In the genomic region with DNA sequence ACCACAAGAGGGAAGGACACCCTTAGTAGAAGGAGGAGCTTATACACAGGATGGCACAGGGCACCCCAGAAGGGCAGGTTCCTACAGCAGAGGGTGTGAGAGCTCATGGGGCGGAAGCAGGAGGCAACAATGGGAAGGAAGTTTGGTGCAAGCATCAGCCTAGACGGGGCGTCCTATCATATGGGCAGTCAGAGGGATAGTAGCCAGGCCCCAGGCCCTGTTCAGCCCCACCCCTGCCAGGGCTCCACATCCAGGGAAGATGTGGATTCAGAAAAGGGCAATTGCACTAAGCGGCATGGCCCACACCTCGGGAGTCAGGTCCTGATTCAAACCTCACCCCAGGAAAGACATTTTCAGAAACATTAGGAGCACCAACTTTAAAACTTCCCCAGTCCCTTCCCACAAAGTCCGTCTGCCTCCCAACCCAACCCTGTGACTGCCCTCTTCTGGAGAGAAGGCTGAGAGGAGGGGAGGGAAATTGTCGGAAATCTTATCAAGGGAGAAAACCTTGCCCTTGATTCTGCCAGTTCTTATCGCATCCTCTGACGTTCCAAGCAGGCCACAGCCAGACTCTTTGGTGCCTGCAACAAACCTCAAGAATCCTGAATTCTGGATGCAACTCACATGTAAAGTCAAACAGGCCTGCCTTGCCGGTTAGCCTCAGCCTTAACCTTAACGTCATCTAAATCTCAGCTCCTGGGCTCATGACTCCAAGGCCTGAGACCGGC, we compare ENCODE assay signal across 16 cellular contexts.
DNase-seq lines count a peak whose midpoint lies in the region; ATAC-seq, FAIRE-seq and TF ChIP-seq lines count a peak whose summit lies in the region.
"Had no signal": no experiment of that assay in that cellular context is flagged by ENCODE, and none has a peak within 500 bp of the region (broad histone marks: within the 10 kb centered on the region; RNA-seq: fewer than 3 reads in every experiment).

No MANE protein-coding gene starts in this region.

- H3K14ac ChIP-seq in H1 (ENCODE audit: insufficient read length): no peak overlapping the region

- H3K79me2 ChIP-seq in H1 (ENCODE audit: control insufficient read depth in 1 of 2, insufficient read depth in 2 of 2, low read length in 2 of 2): no peaks in the 10 kb centered on the region
- H3K79me2 ChIP-seq in mesendoderm (ENCODE audit: control insufficient read depth, insufficient read depth, low read length): no peaks in the 10 kb centered on the region

- H4K8ac ChIP-seq in H1 (ENCODE audit: extremely low read depth, insufficient read depth, low read length): peak overlapping the region; percentile 9; the same call in 1 of the 2 replicates
- H4K8ac ChIP-seq in mesendoderm (ENCODE audit: low read depth, low read length): no peak overlapping the region

- H3K18ac ChIP-seq in H1 (ENCODE audit: extremely low read depth, low read length): no peak overlapping the region
- no peak overlapping the region for H3K18ac ChIP-seq in mesendoderm (ENCODE audit: low read length)

- in situ Hi-C loops in gastrocnemius medialis (cut with MboI; ENCODE audit: low sequenced_read_pairs in 4 of 4): no loop called here

- H3K4me1 ChIP-seq in BE2C (no peaks in the 10 kb centered on the region; the same call in 1 of the 2 replicates), H1 (replicated peaks in 1 of 4; ENCODE audit: control insufficient read depth in 3 of 4, insufficient read depth in 4 of 4, low read length in 3 of 4) (no peaks in the 10 kb centered on the region), mesendoderm (ENCODE audit: control insufficient read depth, low read depth, low read length) (no peaks in the 10 kb centered on the region), gastrocnemius medialis (no peaks in the 10 kb centered on the region)
- H3K4me1 ChIP-seq: heart right ventricle had no signal

- H3K4me2 ChIP-seq in H1 (ENCODE audit: insufficient read depth in 1 of 2, low read depth in 2 of 2, low read length in 2 of 2) (no peak overlapping the region), mesendoderm (ENCODE audit: low read length) (no peak overlapping the region)

- no peak overlapping the region for H3K4me3 ChIP-seq in BE2C (ENCODE audit: low read depth, low read length)
- no peak overlapping the region for H3K4me3 ChIP-seq in H1 (ENCODE audit: extremely low read depth in 1 of 4, insufficient read depth in 2 of 4, low read depth in 3 of 4, low read length in 4 of 4)
- H3K4me3 ChIP-seq in mesendoderm (ENCODE audit: low read length): no peak overlapping the region
- no peak overlapping the region for H3K4me3 ChIP-seq in gastrocnemius medialis
- H3K4me3 ChIP-seq: heart right ventricle had no signal

- intact Hi-C loops in gastrocnemius medialis (cut with DNase I; ENCODE audit: low total_unique reads): no loop called here

- TF ChIP-seq EP300 in H1 (IDR thresholded peaks at IDR 0.05; ENCODE audit: borderline replicate concordance in 1 of 2, low read depth in 2 of 2, low read length in 2 of 2): no peak

- H2BK20ac ChIP-seq in H1 (ENCODE audit: low read length): no peak overlapping the region

- H2BK15ac ChIP-seq in H1 (ENCODE audit: low read length) (no peak overlapping the region; the same call in 1 of the 2 replicates), mesendoderm (replicated peaks; ENCODE audit: low read depth) (no peak overlapping the region)

- H3K9me3 ChIP-seq in BE2C (no peaks in the 10 kb centered on the region; the same call in 1 of the 2 replicates), H1 (ENCODE audit: insufficient read depth in 2 of 2, low read depth in 1 of 2, low read length in 1 of 2) (no peaks in the 10 kb centered on the region; a peak in 1 of 4 replicates), gastrocnemius medialis (no peaks in the 10 kb centered on the region)

- H3K9ac ChIP-seq in H1 (replicated peaks in 1 of 4; ENCODE audit: extremely low read depth in 1 of 4, low read depth in 3 of 4, low read length in 3 of 4) (no peak overlapping the region), mesendoderm (ENCODE audit: low read length) (no peak overlapping the region)

- FAIRE-seq in H1 (lab: Jason Lieb, UNC): peak; percentile 39

- TF ChIP-seq POLR2A in H1 (IDR thresholded peaks at IDR 0.05; ENCODE audit: control extremely low read depth in 1 of 2, low read depth in 2 of 2, low read length in 2 of 2) (no peak), gastrocnemius medialis (IDR thresholded peaks at IDR 0.05) (no peak)

- H3K27me3 ChIP-seq in BE2C: 0 out of 2 replicates have a peak, but pooled peaks cover 2% of the 10 kb centered on the region
- H3K27me3 ChIP-seq in H1 (replicated peaks in 1 of 4; ENCODE audit: control insufficient read depth in 3 of 4, extremely low read depth in 1 of 4, insufficient read depth in 3 of 4, low read length in 3 of 4): no peaks in the 10 kb centered on the region; a peak in 1 of 7 replicates
- no peaks in the 10 kb centered on the region for H3K27me3 ChIP-seq in mesendoderm (ENCODE audit: insufficient read depth, low read length, poor library complexity)
- no peaks in the 10 kb centered on the region for H3K27me3 ChIP-seq in gastrocnemius medialis

- no peak overlapping the region for H4K91ac ChIP-seq in H1 (replicated peaks; ENCODE audit: insufficient read length, low read length)

- TF ChIP-seq CTCF in BE2C (IDR thresholded peaks at IDR 0.05; ENCODE audit: low read depth, low read length) (peak; percentile 49), H1 (IDR thresholded peaks at IDR 0.05; ENCODE audit: control extremely low read depth in 1 of 3, insufficient read depth in 1 of 3, low read depth in 1 of 3, low read length in 3 of 3) (peak; percentile 60 to 66 (median 61)), gastrocnemius medialis (IDR thresholded peaks at IDR 0.05 in 4 of 5, conservative IDR thresholded peaks at IDR 0.05 in 1 of 5) (no peak)

- H2AK5ac ChIP-seq in H1 (ENCODE audit: low read depth, low read length) (no peak overlapping the region), mesendoderm (ENCODE audit: low read length) (no peak overlapping the region)

- ATAC-seq in HG03097 (IDR thresholded peaks at IDR 0.05; ENCODE audit: low FRiP score, unreplicated experiment) (no peak), gastrocnemius medialis (no peak)
- ATAC-seq: Panc1 had no signal

- TF ChIP-seq RAD21 in H1 (IDR thresholded peaks at IDR 0.05 in 1 of 2, conservative IDR thresholded peaks at IDR 0.05 in 1 of 2; ENCODE audit: low read depth in 2 of 2, low read length in 2 of 2): peak; percentile 69 to 74

- peak overlapping the region; percentile 54; the same call in 1 of the 2 replicates for H2AFZ ChIP-seq in H1 (ENCODE audit: low read length)

- H3K56ac ChIP-seq in H1 (replicated peaks; ENCODE audit: insufficient read length, low read depth, low read length) (no peak overlapping the region), mesendoderm (ENCODE audit: low read length) (peak overlapping the region; percentile 47)

- H4K5ac ChIP-seq in H1 (ENCODE audit: insufficient read length, low read depth, low read length): no peak overlapping the region
- H4K5ac ChIP-seq in mesendoderm (ENCODE audit: low read length): no peak overlapping the region

- H4K20me1 ChIP-seq in H1 (replicated peaks in 1 of 2; ENCODE audit: control insufficient read depth in 1 of 2, insufficient read depth in 2 of 2, low read length in 2 of 2): no peaks in the 10 kb centered on the region

- H2BK5ac ChIP-seq in H1 (ENCODE audit: low read depth, low read length) (no peak overlapping the region), mesendoderm (ENCODE audit: low read length) (no peak overlapping the region)

- H3K27ac ChIP-seq in H1 (ENCODE audit: low read depth, low read length) (no peak overlapping the region), mesendoderm (ENCODE audit: low read depth, low read length) (no peak overlapping the region), gastrocnemius medialis (no peak overlapping the region)
- H3K27ac ChIP-seq: heart right ventricle had no signal

- CTCF ChIA-PET in H1 (lab: Charles Lee; ENCODE audit: partially characterized antibody): interaction anchor here (0.7 to 2.2 kb wide), 16 partner anchors 8 to 949 kb away, joined by 3 to 9 read pairs (median 4); no protein-coding TSS in a partner anchor

- H3K4ac ChIP-seq in H1 (replicated peaks; ENCODE audit: insufficient read length, low read depth, low read length) (no peak overlapping the region), mesendoderm (ENCODE audit: low read depth, low read length) (no peak overlapping the region)

- H3K23ac ChIP-seq in H1 (ENCODE audit: insufficient read length): no peak overlapping the region
- no peak overlapping the region for H3K23ac ChIP-seq in mesendoderm (ENCODE audit: low read length)

- peak; percentile 20 for DNase-seq in BE2C
- DNase-seq in NCI-H226: peak; percentile 99
- DNase-seq in H1 (ENCODE audit: low read depth in 1 of 2, low spot score in 2 of 2): no peak
- peak; percentile 77 for DNase-seq in mesendoderm
- no peak for DNase-seq in OCI-M2 (lab: John Stamatoyannopoulos, UW; ENCODE audit: unreplicated experiment)
- DNase-seq in KG1 (lab: John Stamatoyannopoulos, UW): no peak
- DNase-seq in gastrocnemius medialis: no peak
- DNase-seq: activated CD8-positive, alpha-beta memory T cell treated with anti-CD3 and anti-CD28 coated beads, Interleukin-2, amount 50 U/mL, for 48 hours; activated naive CD8-positive, alpha-beta T cell treated with anti-CD3 and anti-CD28 coated beads for 36 hours; C1 segment of cervical spinal cord; heart right ventricle; Kasumi-1; NCI-H2171; stimulated activated CD4-positive, alpha-beta T cell treated with anti-CD3 and anti-CD28 coated beads, Interleukin-4, amount 100 ng/mL, for 24 hours had no signal

- 83% methylated on average over 12 of the region's 12 CpGs; no CpG with 5 or more reads in 1 of the 2 experiments for WGBS in H1 (ENCODE audit: extremely low coverage in 1 of 2, insufficient coverage in 1 of 2, insufficient read length in 1 of 2, insufficient replicate concordance in 2 of 2, low coverage in 1 of 2, low lambda C conversion rate in 2 of 2, missing lambda C conversion rate in 1 of 2), 2 experiments
- WGBS in mesendoderm (ENCODE audit: extremely low coverage, insufficient coverage, low lambda C conversion rate): no CpG with 5 or more reads among the region's 12 CpGs

- POLR2A ChIA-PET in H1 (lab: Charles Lee; ENCODE audit: partially characterized antibody): no interaction called here

- H3K79me1 ChIP-seq in H1 (ENCODE audit: low read depth, low read length): no peaks in the 10 kb centered on the region
- no peaks in the 10 kb centered on the region for H3K79me1 ChIP-seq in mesendoderm (ENCODE audit: low read length)

- H2BK120ac ChIP-seq in H1 (replicated peaks; ENCODE audit: low read depth, low read length) (no peak overlapping the region), mesendoderm (ENCODE audit: low read depth, low read length) (no peak overlapping the region)

- no peak overlapping the region for H2BK12ac ChIP-seq in H1 (ENCODE audit: low read depth, low read length)

- H3K23me2 ChIP-seq in H1 (ENCODE audit: low read depth, low read length): no peaks in the 10 kb centered on the region

- no peaks in the 10 kb centered on the region for H3K36me3 ChIP-seq in BE2C
- no peaks in the 10 kb centered on the region for H3K36me3 ChIP-seq in H1 (ENCODE audit: control insufficient read depth in 2 of 4, insufficient read depth in 4 of 4, low read length in 3 of 4)
- no peaks in the 10 kb centered on the region for H3K36me3 ChIP-seq in mesendoderm (ENCODE audit: control insufficient read depth, insufficient read depth, low read length)
- no peaks in the 10 kb centered on the region for H3K36me3 ChIP-seq in gastrocnemius medialis
- H3K36me3 ChIP-seq: heart right ventricle had no signal

TF ChIP-seq in H1, 55 proteins besides CTCF, POLR2A, EP300 and RAD21 (continues in another document):
- no peak for TF ChIP-seq RFX5 (IDR thresholded peaks at IDR 0.05; ENCODE audit: borderline replicate concordance, low read depth, low read length)

Comparison
In these comparisons a context has a peak if more than half of its experiments do, and no peak if none do; other contexts are left out.
1. DNase-seq: peak in BE2C (single experiment), NCI-H226 (single experiment) and mesendoderm (single experiment); none in H1 (0 of 2), OCI-M2 (single experiment), KG1 (single experiment) and gastrocnemius medialis (0 of 2).
2. CTCF ChIP-seq: peak in BE2C (single experiment) and H1 (3 of 3); none in gastrocnemius medialis (0 of 5).